ENCODE assay signal across 1 cellular context in the genomic region with DNA sequence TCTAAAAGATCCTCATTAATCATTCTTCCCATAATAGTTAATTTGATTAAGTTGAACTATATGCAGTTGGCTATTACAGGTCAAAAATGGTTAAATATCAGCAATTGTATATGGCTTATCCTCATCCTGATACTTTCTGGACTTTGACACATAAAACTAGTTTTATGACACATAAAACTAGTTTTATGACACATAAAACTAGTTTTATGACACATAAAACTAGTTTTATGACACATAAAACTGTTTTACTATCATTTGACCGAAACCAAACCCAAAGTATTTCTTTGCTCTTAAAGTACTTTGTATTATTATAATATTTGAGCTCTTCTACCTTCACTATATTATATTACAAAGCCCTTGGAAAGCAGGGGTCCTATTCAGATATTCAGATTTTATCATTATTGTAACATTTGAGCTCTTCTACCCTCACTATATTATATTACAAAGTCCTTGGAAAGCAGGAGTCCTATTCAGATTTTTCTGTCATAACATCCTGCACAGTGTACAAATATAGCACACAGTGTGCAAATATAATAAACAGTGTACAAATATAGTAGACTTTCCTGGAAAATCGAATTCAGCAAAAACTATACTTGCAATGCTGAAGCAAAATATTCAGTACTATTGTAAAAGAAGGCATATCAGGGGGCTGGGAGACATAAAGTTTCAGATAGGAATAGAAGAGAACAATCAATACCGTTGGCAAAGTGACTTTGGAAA.
TF ChIP-seq lines count a peak whose summit lies in the region.

No MANE protein-coding gene starts in this region.

TF ChIP-seq in HEK293, 187 proteins besides CTCF, POLR2A, EP300 and RAD21 (continued from another document and continues in another):
- TF ChIP-seq, protein P1, sequence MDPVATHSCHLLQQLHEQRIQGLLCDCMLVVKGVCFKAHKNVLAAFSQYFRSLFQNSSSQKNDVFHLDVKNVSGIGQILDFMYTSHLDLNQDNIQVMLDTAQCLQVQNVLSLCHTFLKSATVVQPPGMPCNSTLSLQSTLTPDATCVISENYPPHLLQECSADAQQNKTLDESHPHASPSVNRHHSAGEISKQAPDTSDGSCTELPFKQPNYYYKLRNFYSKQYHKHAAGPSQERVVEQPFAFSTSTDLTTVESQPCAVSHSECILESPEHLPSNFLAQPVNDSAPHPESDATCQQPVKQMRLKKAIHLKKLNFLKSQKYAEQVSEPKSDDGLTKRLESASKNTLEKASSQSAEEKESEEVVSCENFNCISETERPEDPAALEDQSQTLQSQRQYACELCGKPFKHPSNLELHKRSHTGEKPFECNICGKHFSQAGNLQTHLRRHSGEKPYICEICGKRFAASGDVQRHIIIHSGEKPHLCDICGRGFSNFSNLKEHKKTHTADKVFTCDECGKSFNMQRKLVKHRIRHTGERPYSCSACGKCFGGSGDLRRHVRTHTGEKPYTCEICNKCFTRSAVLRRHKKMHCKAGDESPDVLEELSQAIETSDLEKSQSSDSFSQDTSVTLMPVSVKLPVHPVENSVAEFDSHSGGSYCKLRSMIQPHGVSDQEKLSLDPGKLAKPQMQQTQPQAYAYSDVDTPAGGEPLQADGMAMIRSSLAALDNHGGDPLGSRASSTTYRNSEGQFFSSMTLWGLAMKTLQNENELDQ (tag by site-specific recombination; IDR thresholded peaks at IDR 0.05; ENCODE audit: low read depth), result no peak
- TF ChIP-seq ZNF214 (tag by site-specific recombination; IDR thresholded peaks at IDR 0.05; ENCODE audit: borderline replicate concordance) (no peak), KLF7 (tag by site-specific recombination; IDR thresholded peaks at IDR 0.05; ENCODE audit: borderline replicate concordance) (no peak), ZNF473 (tag by site-specific recombination; IDR thresholded peaks at IDR 0.05) (no peak), ZNF138 (tag by site-specific recombination; IDR thresholded peaks at IDR 0.05; ENCODE audit: borderline replicate concordance) (no peak), ZNF248 (tag by site-specific recombination; IDR thresholded peaks at IDR 0.05) (no peak), ZNF776 (tag by site-specific recombination; IDR thresholded peaks at IDR 0.05; ENCODE audit: borderline replicate concordance) (no peak), YY1 (tag by site-specific recombination; IDR thresholded peaks at IDR 0.05) (no peak), ZNF658 (tag by site-specific recombination; IDR thresholded peaks at IDR 0.05) (no peak), RBAK (tag by site-specific recombination; IDR thresholded peaks at IDR 0.05) (no peak), ZNF624 (tag by site-specific recombination; IDR thresholded peaks at IDR 0.05) (no peak), ZNF843 (tag by site-specific recombination; IDR thresholded peaks at IDR 0.05) (peak; percentile 95), ZNF664 (tag by site-specific recombination; IDR thresholded peaks at IDR 0.05) (no peak), ZNF223 (tag by site-specific recombination; IDR thresholded peaks at IDR 0.05) (no peak), ZNF48 (tag by site-specific recombination; IDR thresholded peaks at IDR 0.05) (no peak), BCL11A (tag by site-specific recombination; IDR thresholded peaks at IDR 0.05; ENCODE audit: low read depth) (peak; percentile 65; the same call in 1 of the 2 replicates), ZNF202 (tag by site-specific recombination; IDR thresholded peaks at IDR 0.05; ENCODE audit: borderline replicate concordance) (no peak), KLF1 (tag by site-specific recombination; IDR thresholded peaks at IDR 0.05) (no peak), ZSCAN23 (tag by site-specific recombination; IDR thresholded peaks at IDR 0.05) (no peak), ZBTB17 (tag by site-specific recombination; IDR thresholded peaks at IDR 0.05) (no peak), ZNF610 (tag by site-specific recombination; IDR thresholded peaks at IDR 0.05; ENCODE audit: borderline replicate concordance) (peak; percentile 57; the same call in 1 of the 2 replicates), ZSCAN16 (tag by site-specific recombination; IDR thresholded peaks at IDR 0.05) (0 out of 2 replicates have a peak, but pooled peaks have one; percentile 9), ZNF433 (tag by site-specific recombination; IDR thresholded peaks at IDR 0.05; ENCODE audit: low read depth) (no peak), ZNF184 (tag by site-specific recombination; IDR thresholded peaks at IDR 0.05) (no peak), KLF10 (tag by site-specific recombination; IDR thresholded peaks at IDR 0.05) (no peak), ZNF558 (tag by site-specific recombination; IDR thresholded peaks at IDR 0.05) (no peak), ZNF211 (tag by site-specific recombination; IDR thresholded peaks at IDR 0.05; ENCODE audit: low read depth) (no peak), ZNF791 (tag by site-specific recombination; IDR thresholded peaks at IDR 0.05) (no peak), ZNF423 (tag by site-specific recombination; IDR thresholded peaks at IDR 0.05) (0 out of 2 replicates have a peak, but pooled peaks have one; percentile 15), ZNF561 (tag by site-specific recombination; IDR thresholded peaks at IDR 0.05; ENCODE audit: borderline replicate concordance) (no peak; the same call in 1 of the 2 replicates), ZNF501 (tag by site-specific recombination; IDR thresholded peaks at IDR 0.05) (no peak), OSR2 (tag by site-specific recombination; IDR thresholded peaks at IDR 0.05) (peak; percentile 50; the same call in 1 of the 2 replicates)
- TF ChIP-seq, protein P2, sequence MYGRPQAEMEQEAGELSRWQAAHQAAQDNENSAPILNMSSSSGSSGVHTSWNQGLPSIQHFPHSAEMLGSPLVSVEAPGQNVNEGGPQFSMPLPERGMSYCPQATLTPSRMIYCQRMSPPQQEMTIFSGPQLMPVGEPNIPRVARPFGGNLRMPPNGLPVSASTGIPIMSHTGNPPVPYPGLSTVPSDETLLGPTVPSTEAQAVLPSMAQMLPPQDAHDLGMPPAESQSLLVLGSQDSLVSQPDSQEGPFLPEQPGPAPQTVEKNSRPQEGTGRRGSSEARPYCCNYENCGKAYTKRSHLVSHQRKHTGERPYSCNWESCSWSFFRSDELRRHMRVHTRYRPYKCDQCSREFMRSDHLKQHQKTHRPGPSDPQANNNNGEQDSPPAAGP (tag by site-specific recombination; IDR thresholded peaks at IDR 0.05), result no peak
- TF ChIP-seq, protein P3, sequence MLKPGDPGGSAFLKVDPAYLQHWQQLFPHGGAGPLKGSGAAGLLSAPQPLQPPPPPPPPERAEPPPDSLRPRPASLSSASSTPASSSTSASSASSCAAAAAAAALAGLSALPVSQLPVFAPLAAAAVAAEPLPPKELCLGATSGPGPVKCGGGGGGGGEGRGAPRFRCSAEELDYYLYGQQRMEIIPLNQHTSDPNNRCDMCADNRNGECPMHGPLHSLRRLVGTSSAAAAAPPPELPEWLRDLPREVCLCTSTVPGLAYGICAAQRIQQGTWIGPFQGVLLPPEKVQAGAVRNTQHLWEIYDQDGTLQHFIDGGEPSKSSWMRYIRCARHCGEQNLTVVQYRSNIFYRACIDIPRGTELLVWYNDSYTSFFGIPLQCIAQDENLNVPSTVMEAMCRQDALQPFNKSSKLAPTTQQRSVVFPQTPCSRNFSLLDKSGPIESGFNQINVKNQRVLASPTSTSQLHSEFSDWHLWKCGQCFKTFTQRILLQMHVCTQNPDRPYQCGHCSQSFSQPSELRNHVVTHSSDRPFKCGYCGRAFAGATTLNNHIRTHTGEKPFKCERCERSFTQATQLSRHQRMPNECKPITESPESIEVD (tag by site-specific recombination; IDR thresholded peaks at IDR 0.05), result peak; percentile 98
- TF ChIP-seq, protein P4, sequence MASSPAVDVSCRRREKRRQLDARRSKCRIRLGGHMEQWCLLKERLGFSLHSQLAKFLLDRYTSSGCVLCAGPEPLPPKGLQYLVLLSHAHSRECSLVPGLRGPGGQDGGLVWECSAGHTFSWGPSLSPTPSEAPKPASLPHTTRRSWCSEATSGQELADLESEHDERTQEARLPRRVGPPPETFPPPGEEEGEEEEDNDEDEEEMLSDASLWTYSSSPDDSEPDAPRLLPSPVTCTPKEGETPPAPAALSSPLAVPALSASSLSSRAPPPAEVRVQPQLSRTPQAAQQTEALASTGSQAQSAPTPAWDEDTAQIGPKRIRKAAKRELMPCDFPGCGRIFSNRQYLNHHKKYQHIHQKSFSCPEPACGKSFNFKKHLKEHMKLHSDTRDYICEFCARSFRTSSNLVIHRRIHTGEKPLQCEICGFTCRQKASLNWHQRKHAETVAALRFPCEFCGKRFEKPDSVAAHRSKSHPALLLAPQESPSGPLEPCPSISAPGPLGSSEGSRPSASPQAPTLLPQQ (tag by site-specific recombination; IDR thresholded peaks at IDR 0.05), result no peak
- TF ChIP-seq, protein P5, sequence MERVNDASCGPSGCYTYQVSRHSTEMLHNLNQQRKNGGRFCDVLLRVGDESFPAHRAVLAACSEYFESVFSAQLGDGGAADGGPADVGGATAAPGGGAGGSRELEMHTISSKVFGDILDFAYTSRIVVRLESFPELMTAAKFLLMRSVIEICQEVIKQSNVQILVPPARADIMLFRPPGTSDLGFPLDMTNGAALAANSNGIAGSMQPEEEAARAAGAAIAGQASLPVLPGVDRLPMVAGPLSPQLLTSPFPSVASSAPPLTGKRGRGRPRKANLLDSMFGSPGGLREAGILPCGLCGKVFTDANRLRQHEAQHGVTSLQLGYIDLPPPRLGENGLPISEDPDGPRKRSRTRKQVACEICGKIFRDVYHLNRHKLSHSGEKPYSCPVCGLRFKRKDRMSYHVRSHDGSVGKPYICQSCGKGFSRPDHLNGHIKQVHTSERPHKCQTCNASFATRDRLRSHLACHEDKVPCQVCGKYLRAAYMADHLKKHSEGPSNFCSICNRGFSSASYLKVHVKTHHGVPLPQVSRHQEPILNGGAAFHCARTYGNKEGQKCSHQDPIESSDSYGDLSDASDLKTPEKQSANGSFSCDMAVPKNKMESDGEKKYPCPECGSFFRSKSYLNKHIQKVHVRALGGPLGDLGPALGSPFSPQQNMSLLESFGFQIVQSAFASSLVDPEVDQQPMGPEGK (tag by site-specific recombination; IDR thresholded peaks at IDR 0.05), result no peak
- TF ChIP-seq, protein P6, sequence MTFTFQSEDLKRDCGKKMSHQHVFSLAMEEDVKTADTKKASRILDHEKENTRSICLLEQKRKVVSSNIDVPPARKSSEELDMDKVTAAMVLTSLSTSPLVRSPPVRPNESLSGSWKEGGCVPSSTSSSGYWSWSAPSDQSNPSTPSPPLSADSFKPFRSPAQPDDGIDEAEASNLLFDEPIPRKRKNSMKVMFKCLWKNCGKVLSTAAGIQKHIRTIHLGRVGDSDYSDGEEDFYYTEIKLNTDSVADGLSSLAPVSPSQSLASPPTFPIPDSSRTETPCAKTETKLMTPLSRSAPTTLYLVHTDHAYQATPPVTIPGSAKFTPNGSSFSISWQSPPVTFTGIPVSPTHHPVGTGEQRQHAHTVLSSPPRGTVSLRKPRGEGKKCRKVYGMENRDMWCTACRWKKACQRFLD (tag by site-specific recombination; IDR thresholded peaks at IDR 0.05), result no peak
- TF ChIP-seq, protein P7, sequence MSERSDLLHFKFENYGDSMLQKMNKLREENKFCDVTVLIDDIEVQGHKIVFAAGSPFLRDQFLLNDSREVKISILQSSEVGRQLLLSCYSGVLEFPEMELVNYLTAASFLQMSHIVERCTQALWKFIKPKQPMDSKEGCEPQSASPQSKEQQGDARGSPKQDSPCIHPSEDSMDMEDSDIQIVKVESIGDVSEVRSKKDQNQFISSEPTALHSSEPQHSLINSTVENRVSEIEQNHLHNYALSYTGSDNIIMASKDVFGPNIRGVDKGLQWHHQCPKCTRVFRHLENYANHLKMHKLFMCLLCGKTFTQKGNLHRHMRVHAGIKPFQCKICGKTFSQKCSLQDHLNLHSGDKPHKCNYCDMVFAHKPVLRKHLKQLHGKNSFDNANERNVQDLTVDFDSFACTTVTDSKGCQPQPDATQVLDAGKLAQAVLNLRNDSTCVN (tag by site-specific recombination; optimal IDR thresholded peaks at IDR 0.05), result no peak
- TF ChIP-seq, protein P8, sequence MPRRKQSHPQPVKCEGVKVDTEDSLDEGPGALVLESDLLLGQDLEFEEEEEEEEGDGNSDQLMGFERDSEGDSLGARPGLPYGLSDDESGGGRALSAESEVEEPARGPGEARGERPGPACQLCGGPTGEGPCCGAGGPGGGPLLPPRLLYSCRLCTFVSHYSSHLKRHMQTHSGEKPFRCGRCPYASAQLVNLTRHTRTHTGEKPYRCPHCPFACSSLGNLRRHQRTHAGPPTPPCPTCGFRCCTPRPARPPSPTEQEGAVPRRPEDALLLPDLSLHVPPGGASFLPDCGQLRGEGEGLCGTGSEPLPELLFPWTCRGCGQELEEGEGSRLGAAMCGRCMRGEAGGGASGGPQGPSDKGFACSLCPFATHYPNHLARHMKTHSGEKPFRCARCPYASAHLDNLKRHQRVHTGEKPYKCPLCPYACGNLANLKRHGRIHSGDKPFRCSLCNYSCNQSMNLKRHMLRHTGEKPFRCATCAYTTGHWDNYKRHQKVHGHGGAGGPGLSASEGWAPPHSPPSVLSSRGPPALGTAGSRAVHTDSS (tag by site-specific recombination; IDR thresholded peaks at IDR 0.05), result no peak
- TF ChIP-seq, protein P9, sequence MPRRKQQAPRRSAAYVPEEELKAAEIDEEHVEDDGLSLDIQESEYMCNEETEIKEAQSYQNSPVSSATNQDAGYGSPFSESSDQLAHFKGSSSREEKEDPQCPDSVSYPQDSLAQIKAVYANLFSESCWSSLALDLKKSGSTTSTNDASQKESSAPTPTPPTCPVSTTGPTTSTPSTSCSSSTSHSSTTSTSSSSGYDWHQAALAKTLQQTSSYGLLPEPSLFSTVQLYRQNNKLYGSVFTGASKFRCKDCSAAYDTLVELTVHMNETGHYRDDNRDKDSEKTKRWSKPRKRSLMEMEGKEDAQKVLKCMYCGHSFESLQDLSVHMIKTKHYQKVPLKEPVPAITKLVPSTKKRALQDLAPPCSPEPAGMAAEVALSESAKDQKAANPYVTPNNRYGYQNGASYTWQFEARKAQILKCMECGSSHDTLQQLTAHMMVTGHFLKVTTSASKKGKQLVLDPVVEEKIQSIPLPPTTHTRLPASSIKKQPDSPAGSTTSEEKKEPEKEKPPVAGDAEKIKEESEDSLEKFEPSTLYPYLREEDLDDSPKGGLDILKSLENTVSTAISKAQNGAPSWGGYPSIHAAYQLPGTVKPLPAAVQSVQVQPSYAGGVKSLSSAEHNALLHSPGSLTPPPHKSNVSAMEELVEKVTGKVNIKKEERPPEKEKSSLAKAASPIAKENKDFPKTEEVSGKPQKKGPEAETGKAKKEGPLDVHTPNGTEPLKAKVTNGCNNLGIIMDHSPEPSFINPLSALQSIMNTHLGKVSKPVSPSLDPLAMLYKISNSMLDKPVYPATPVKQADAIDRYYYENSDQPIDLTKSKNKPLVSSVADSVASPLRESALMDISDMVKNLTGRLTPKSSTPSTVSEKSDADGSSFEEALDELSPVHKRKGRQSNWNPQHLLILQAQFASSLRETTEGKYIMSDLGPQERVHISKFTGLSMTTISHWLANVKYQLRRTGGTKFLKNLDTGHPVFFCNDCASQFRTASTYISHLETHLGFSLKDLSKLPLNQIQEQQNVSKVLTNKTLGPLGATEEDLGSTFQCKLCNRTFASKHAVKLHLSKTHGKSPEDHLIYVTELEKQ (tag by site-specific recombination; IDR thresholded peaks at IDR 0.05; ENCODE audit: borderline replicate concordance), result no peak
- TF ChIP-seq, protein P10, sequence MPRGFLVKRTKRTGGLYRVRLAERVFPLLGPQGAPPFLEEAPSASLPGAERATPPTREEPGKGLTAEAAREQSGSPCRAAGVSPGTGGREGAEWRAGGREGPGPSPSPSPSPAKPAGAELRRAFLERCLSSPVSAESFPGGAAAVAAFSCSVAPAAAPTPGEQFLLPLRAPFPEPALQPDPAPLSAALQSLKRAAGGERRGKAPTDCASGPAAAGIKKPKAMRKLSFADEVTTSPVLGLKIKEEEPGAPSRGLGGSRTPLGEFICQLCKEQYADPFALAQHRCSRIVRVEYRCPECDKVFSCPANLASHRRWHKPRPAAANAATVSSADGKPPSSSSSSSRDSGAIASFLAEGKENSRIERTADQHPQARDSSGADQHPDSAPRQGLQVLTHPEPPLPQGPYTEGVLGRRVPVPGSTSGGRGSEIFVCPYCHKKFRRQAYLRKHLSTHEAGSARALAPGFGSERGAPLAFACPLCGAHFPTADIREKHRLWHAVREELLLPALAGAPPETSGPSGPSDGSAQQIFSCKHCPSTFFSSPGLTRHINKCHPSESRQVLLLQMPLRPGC (tag by site-specific recombination; IDR thresholded peaks at IDR 0.05), result no peak
